Comparison of ENCODE assay signal across 8 cellular contexts in genomic region chr7:102431617-102432298, GRCh38. TPM values are rescaled to one million over a fixed set of nuclear protein-coding genes. Genes with fewer than 3 reads are reported as not detected.
DNase-seq lines count a peak whose midpoint lies in the region; ATAC-seq and TF ChIP-seq lines count a peak whose summit lies in the region.

No MANE protein-coding gene starts in this region.

- H3K79me2 ChIP-seq in GM23338 (replicated peaks; ENCODE audit: insufficient read depth) = 0 out of 2 replicates have a peak, but pooled peaks cover 7% of the 10 kb centered on the region
- no peaks in the 10 kb centered on the region for H3K79me2 ChIP-seq in PC-9 (ENCODE audit: low read depth)

- H3K27ac Mint-ChIP-seq in CD4-positive, alpha-beta memory T cell = peak overlapping the region; percentile 98 to 100 (median 100)
- H3K27ac Mint-ChIP-seq in GM23338 (no peak overlapping the region), memory B cell (peak overlapping the region; percentile 98)
- H3K27ac Mint-ChIP-seq in activated naive CD4-positive, alpha-beta T cell treated with anti-CD3 and anti-CD28 coated beads, Interleukin-2, amount 50 U/mL, for 24 hours = peak overlapping the region; percentile 96

- peak overlapping the region; percentile 88 for H3K27ac ChIP-seq in CD4-positive, alpha-beta memory T cell (ENCODE audit: low read depth, low read length)
- H3K27ac ChIP-seq in GM23338 (ENCODE audit: low read depth) = peak overlapping the region; percentile 61; the same call in 1 of the 2 replicates
- H3K27ac ChIP-seq in PC-9 = peak overlapping the region; percentile 9; the same call in 1 of the 2 replicates
- H3K27ac ChIP-seq in substantia nigra (ENCODE audit: low read depth, low read length, poor library complexity, severe bottlenecking) = peak overlapping the region; percentile 35

- H3F3A ChIP-seq in GM23338 (replicated peaks; ENCODE audit: low read depth) (no peaks in the 10 kb centered on the region; the same call in 1 of the 2 replicates), PC-9 (ENCODE audit: insufficient read depth, low read depth) (peaks cover 17% of the 10 kb centered on the region)

- H3K27me3 Mint-ChIP-seq in CD4-positive, alpha-beta memory T cell = no peaks in the 10 kb centered on the region
- H3K27me3 Mint-ChIP-seq in GM23338 (ENCODE audit: insufficient read depth, low read depth, poor library complexity) = peaks cover 18% of the 10 kb centered on the region
- H3K27me3 Mint-ChIP-seq in activated naive CD4-positive, alpha-beta T cell treated with anti-CD3 and anti-CD28 coated beads, Interleukin-2, amount 50 U/mL, for 24 hours = no peaks in the 10 kb centered on the region
- no peaks in the 10 kb centered on the region for H3K27me3 Mint-ChIP-seq in memory B cell

- intact Hi-C loops in CD4-positive, alpha-beta memory T cell (cut with micrococcal nuclease) = loop anchor here (1.0 kb wide), 1 partner anchor 33 kb away; the partner anchor contains the start of genes ALKBH4 and LRWD1
- intact Hi-C loops in PC-9 (cut with micrococcal nuclease; ENCODE audit: unreplicated experiment) = no loop called here

- H3K36me3 ChIP-seq in CD4-positive, alpha-beta memory T cell (ENCODE audit: insufficient read depth, low read length) = peaks cover 5% of the 10 kb centered on the region
- H3K36me3 ChIP-seq in GM23338 (ENCODE audit: insufficient read depth) (no peaks in the 10 kb centered on the region), PC-9 (ENCODE audit: low read depth) (no peaks in the 10 kb centered on the region; the same call in 1 of the 2 replicates)

- TF ChIP-seq CTCF in GM23338 (conservative IDR thresholded peaks at IDR 0.05; ENCODE audit: low read depth in 2 of 2) (no peak), PC-9 (conservative IDR thresholded peaks at IDR 0.05) (no peak)

- peak overlapping the region; percentile 55 for H3K4me2 ChIP-seq in GM23338
- H3K4me2 ChIP-seq in PC-9 = no peak overlapping the region

- H2AFZ ChIP-seq in GM23338 (no peak overlapping the region), PC-9 (no peak overlapping the region)

- CTCF ChIA-PET in CD4-positive, alpha-beta memory T cell (lab: Charles Lee; ENCODE audit: partially characterized antibody) = interaction anchor here (0.9 to 4.7 kb wide), 8 partner anchors 16 to 36 kb away, joined by 3 to 30 read pairs (median 7); partner anchors contain the start of gene PRKRIP1
- CTCF ChIA-PET in PC-9 (lab: Charles Lee) = no interaction called here

- peaks cover 78% of the 10 kb centered on the region for H3K4me1 ChIP-seq in CD4-positive, alpha-beta memory T cell (ENCODE audit: insufficient read depth, low read length)
- peaks cover 26% of the 10 kb centered on the region for H3K4me1 ChIP-seq in GM23338 (ENCODE audit: insufficient read depth)
- H3K4me1 ChIP-seq in PC-9 (replicated peaks; ENCODE audit: insufficient read depth) = 0 out of 2 replicates have a peak, but pooled peaks cover 6% of the 10 kb centered on the region

- no TSS peak for BruUV-seq in PC-9 (replicated peaks; lab: Mats Ljungman, UMichigan)

- H4K20me1 ChIP-seq in GM23338 (replicated peaks; ENCODE audit: insufficient read depth) (no peaks in the 10 kb centered on the region), PC-9 (ENCODE audit: insufficient read depth) (no peaks in the 10 kb centered on the region; the same call in 1 of the 2 replicates)

- H3K9me3 Mint-ChIP-seq in CD4-positive, alpha-beta memory T cell = peaks cover 0 to 2% (median 0%) of the 10 kb centered on the region in 8 donors
- no peaks in the 10 kb centered on the region for H3K9me3 Mint-ChIP-seq in GM23338
- no peaks in the 10 kb centered on the region for H3K9me3 Mint-ChIP-seq in activated naive CD4-positive, alpha-beta T cell treated with anti-CD3 and anti-CD28 coated beads, Interleukin-2, amount 50 U/mL, for 24 hours
- no peaks in the 10 kb centered on the region for H3K9me3 Mint-ChIP-seq in memory B cell

- H3K9me3 ChIP-seq in CD4-positive, alpha-beta memory T cell (ENCODE audit: control insufficient read depth in 1 of 2, low read length in 2 of 2) = no peaks in the 10 kb centered on the region
- no peaks in the 10 kb centered on the region for H3K9me3 ChIP-seq in PC-9 (ENCODE audit: insufficient read depth, low read depth)

- peak overlapping the region; percentile 76 to 89 (median 84) for H3K4me3 Mint-ChIP-seq in CD4-positive, alpha-beta memory T cell
- H3K4me3 Mint-ChIP-seq in GM23338 (peak overlapping the region; percentile 77), memory B cell (peak overlapping the region; percentile 71)
- peak overlapping the region; percentile 79 for H3K4me3 Mint-ChIP-seq in activated naive CD4-positive, alpha-beta T cell treated with anti-CD3 and anti-CD28 coated beads, Interleukin-2, amount 50 U/mL, for 24 hours

- ATAC-seq in GM23338 (no peak), memory B cell (ENCODE audit: low read depth) (peak; percentile 33), HG02759 (IDR thresholded peaks at IDR 0.05; ENCODE audit: unreplicated experiment) (no peak)

- peaks cover 33 to 78% (median 56%) of the 10 kb centered on the region in 4 donors for H3K4me1 Mint-ChIP-seq in CD4-positive, alpha-beta memory T cell
- peaks cover 29% of the 10 kb centered on the region for H3K4me1 Mint-ChIP-seq in GM23338
- H3K4me1 Mint-ChIP-seq in activated naive CD4-positive, alpha-beta T cell treated with anti-CD3 and anti-CD28 coated beads, Interleukin-2, amount 50 U/mL, for 24 hours = peaks cover 68% of the 10 kb centered on the region
- peaks cover 42% of the 10 kb centered on the region for H3K4me1 Mint-ChIP-seq in memory B cell

- no peaks in the 10 kb centered on the region for H3K27me3 ChIP-seq in CD4-positive, alpha-beta memory T cell (ENCODE audit: insufficient read depth, low read length)
- H3K27me3 ChIP-seq in GM23338 (ENCODE audit: insufficient read depth) (no peaks in the 10 kb centered on the region), PC-9 (ENCODE audit: insufficient read depth, low read depth) (no peaks in the 10 kb centered on the region)

- POLR2A ChIA-PET in CD4-positive, alpha-beta memory T cell (lab: Charles Lee; ENCODE audit: partially characterized antibody) = interaction anchor here (0.7 to 16.0 kb wide), 7 partner anchors 10 to 39 kb away, joined by 3 to 496 read pairs (median 8); partner anchors contain the start of genes ALKBH4, LRWD1 and PRKRIP1
- POLR2A ChIA-PET in PC-9 (lab: Charles Lee; ENCODE audit: unreplicated experiment) = interaction anchor here (0.8 kb wide), 1 partner anchor 24 kb away, joined by 3 read pairs; no protein-coding TSS in a partner anchor

- DNase-seq in CD4-positive, alpha-beta memory T cell = peak; percentile 73 to 90 (median 75)
- DNase-seq in GM23338 (ENCODE audit: low spot score) (no peak), PC-9 (no peak), memory B cell (ENCODE audit: low spot score in 2 of 2) (peak; percentile 44 to 54), substantia nigra (lab: John Stamatoyannopoulos, UW) (peak in 13 of 49 donors; percentile 10 to 74 (median 27)), ecto neural progenitor cell (ENCODE audit: low spot score) (no peak)

- H3K36me3 Mint-ChIP-seq in CD4-positive, alpha-beta memory T cell = peaks cover 4 to 12% of the 10 kb centered on the region in 2 donors
- peaks cover 4% of the 10 kb centered on the region for H3K36me3 Mint-ChIP-seq in GM23338 (ENCODE audit: low read depth)
- no peaks in the 10 kb centered on the region for H3K36me3 Mint-ChIP-seq in activated naive CD4-positive, alpha-beta T cell treated with anti-CD3 and anti-CD28 coated beads, Interleukin-2, amount 50 U/mL, for 24 hours
- H3K36me3 Mint-ChIP-seq in memory B cell = peaks cover 8% of the 10 kb centered on the region

- peak overlapping the region; percentile 44 to 58 for H3K4me3 ChIP-seq in CD4-positive, alpha-beta memory T cell (ENCODE audit: low read length in 2 of 2)
- no peak overlapping the region for H3K4me3 ChIP-seq in GM23338
- no peak overlapping the region for H3K4me3 ChIP-seq in PC-9

- no peaks in the 10 kb centered on the region for H3K9me2 ChIP-seq in GM23338 (ENCODE audit: insufficient read depth)
- no peaks in the 10 kb centered on the region for H3K9me2 ChIP-seq in PC-9 (ENCODE audit: insufficient read depth)

TF ChIP-seq in GM23338, 12 proteins besides CTCF, POLR2A, EP300 and RAD21 (continues in another document):
- TF ChIP-seq POLR2AphosphoS5 (IDR thresholded peaks at IDR 0.05; ENCODE audit: low read depth) = no peak
- TF ChIP-seq CREB1 (CRISPR knock-in tag; IDR thresholded peaks at IDR 0.05; ENCODE audit: low read depth) = no peak
- TF ChIP-seq ZNF331 (CRISPR knock-in tag; IDR thresholded peaks at IDR 0.05; ENCODE audit: low read depth) = no peak

RNA-seq across cellular contexts. Expression of gene ORAI2, which starts 1.6 kb away (rescaled TPM):
- total RNA-seq in CD4-positive, alpha-beta memory T cell = 10 to 100 TPM; 29.0 to 31.6 TPM
- polyA plus RNA-seq in CD4-positive, alpha-beta memory T cell = 10 to 100 TPM; 42.9 to 53.3 TPM
- 21.7 and 33.8 TPM in 2 replicates for total RNA-seq in GM23338 (2014; rRNA removed; shearing (Covaris generic))
- polyA plus RNA-seq in GM23338 (2016; fragmentation: Nextera tagmentation; extraction: Ambion mirVana) = 6.6 and 8.6 TPM in 2 replicates
- 53.3 and 59.7 TPM in 2 replicates for total RNA-seq in PC-9 (2021)

RNA-seq across cellular contexts. Expression of gene ALKBH4, which starts 32.9 kb away (rescaled TPM):
- total RNA-seq in CD4-positive, alpha-beta memory T cell = 10 to 100 TPM; 11.8 to 11.9 TPM
- 10 to 100 TPM; 15.7 to 16.6 TPM for polyA plus RNA-seq in CD4-positive, alpha-beta memory T cell
- 31.0 and 45.0 TPM in 2 replicates for total RNA-seq in GM23338 (2014; rRNA removed; shearing (Covaris generic))
- 17.7 and 20.0 TPM in 2 replicates for polyA plus RNA-seq in GM23338 (2016; fragmentation: Nextera tagmentation; extraction: Ambion mirVana)
- total RNA-seq in PC-9 (2021) = 10.9 and 18.1 TPM in 2 replicates

RNA-seq across cellular contexts. Expression of gene LRWD1, which starts 33.0 kb away (rescaled TPM):
- 10 to 100 TPM; 26.0 to 28.5 TPM for total RNA-seq in CD4-positive, alpha-beta memory T cell
- polyA plus RNA-seq in CD4-positive, alpha-beta memory T cell = 10 to 100 TPM; 12.9 to 15.2 TPM
- 43.3 and 55.2 TPM in 2 replicates for total RNA-seq in GM23338 (2014; rRNA removed; shearing (Covaris generic))
- 24.0 and 28.1 TPM in 2 replicates for polyA plus RNA-seq in GM23338 (2016; fragmentation: Nextera tagmentation; extraction: Ambion mirVana)
- total RNA-seq in PC-9 (2021) = 35.3 and 57.9 TPM in 2 replicates

RNA-seq across cellular contexts. Expression of gene PRKRIP1, which starts 35.6 kb away (rescaled TPM):
- total RNA-seq in CD4-positive, alpha-beta memory T cell = 10 to 100 TPM; 43.2 to 47.6 TPM
- polyA plus RNA-seq in CD4-positive, alpha-beta memory T cell = 10 to 100 TPM in 1 of 2 donors, 1 to 10 TPM in 1; 9.7 to 21.7 TPM
- total RNA-seq in GM23338 (2014; rRNA removed; shearing (Covaris generic)) = 25.4 and 29.1 TPM in 2 replicates
- polyA plus RNA-seq in GM23338 (2016; fragmentation: Nextera tagmentation; extraction: Ambion mirVana) = 24.8 and 25.5 TPM in 2 replicates
- 34.6 and 43.1 TPM in 2 replicates for total RNA-seq in PC-9 (2021)

RNA-seq across cellular contexts. Expression of gene POLR2J, which starts 47.0 kb away (rescaled TPM):
- total RNA-seq in CD4-positive, alpha-beta memory T cell = 10 to 100 TPM; 35.8 to 38.2 TPM
- polyA plus RNA-seq in CD4-positive, alpha-beta memory T cell = 100 to 1,000 TPM; 122 to 126 TPM
- total RNA-seq in GM23338 (2014; rRNA removed; shearing (Covaris generic)) = 32.2 and 39.0 TPM in 2 replicates
- polyA plus RNA-seq in GM23338 (2016; fragmentation: Nextera tagmentation; extraction: Ambion mirVana) = 167 and 190 TPM in 2 replicates
- 50.2 and 66.9 TPM in 2 replicates for total RNA-seq in PC-9 (2021)

Comparison
In these comparisons a context has a peak if more than half of its experiments do, and no peak if none do; other contexts are left out.
1. DNase-seq: peak in CD4-positive, alpha-beta memory T cell (5 of 5) and memory B cell (2 of 2); none in GM23338 (single experiment), PC-9 (0 of 2) and ecto neural progenitor cell (single experiment).
2. H3K27ac ChIP-seq: peak in every context shown above with its lines; median percentile 88 in CD4-positive, alpha-beta memory T cell; 61 in GM23338; 35 in substantia nigra; 9 in PC-9.
3. H3K4me3 ChIP-seq: peak in CD4-positive, alpha-beta memory T cell (2 of 2); none in GM23338 (single experiment) and PC-9 (single experiment).
4. Peak in every context shown above with its lines, with median percentiles within 50 percentile points of each other: H3K4me3 Mint-ChIP-seq.